16 cellular contexts compared by ENCODE assay signal in genomic region chr19:31260171-31260933, GRCh38.
"Had no signal": no experiment of that assay in that cellular context is flagged by ENCODE, and none has a peak within 500 bp of the region (broad histone marks: within the 10 kb centered on the region; RNA-seq: fewer than 3 reads in every experiment).

No MANE protein-coding gene starts in this region.

- H3K27ac ChIP-seq: heart right ventricle, neural progenitor cell, pancreas, right lobe of liver, thyroid gland had no signal

- H3K9ac ChIP-seq: neural progenitor cell had no signal

- H3K4me2 ChIP-seq: neural progenitor cell had no signal

- FAIRE-seq: bronchial epithelial cell, pancreas, TTC549 had no signal

- H2AFZ ChIP-seq: neural progenitor cell had no signal

- H3K36me3 ChIP-seq: heart right ventricle, neural progenitor cell, pancreas, right lobe of liver, spleen, thyroid gland had no signal

- H3K4me1 ChIP-seq: pancreas, right lobe of liver had no signal

- DNase-seq: activated CD4-positive, alpha-beta T cell treated with anti-CD3 and anti-CD28 coated beads, Interleukin-2, amount 10 ng/mL, durations not matched to agents 7 days and 5 days; activated T-cell treated with anti-CD3 and anti-CD28 coated beads for 4 hours; cerebellar nuclear complex; effector CD4-positive, alpha-beta T cell; heart right ventricle; left ventricle myocardium superior; mucosa of descending colon; naive B cell; pancreas; spleen; stimulated activated naive B cell treated with anti-CD40 and anti-IgM and Interleukin-4, amounts not matched to agents 10 μg/mL and 1 μg/mL and 100 μg/mL, for 72 hours had no signal

- H3K27me3 ChIP-seq: neural progenitor cell, pancreas, right lobe of liver, thyroid gland had no signal

- H3K4me3 ChIP-seq: heart right ventricle, mucosa of descending colon, neural progenitor cell, pancreas, right lobe of liver, spleen, thyroid gland had no signal

- H3K9me3 ChIP-seq: heart right ventricle, mucosa of descending colon, pancreas, right lobe of liver, spleen, thyroid gland had no signal
